8 cellular contexts compared by ENCODE assay signal in genomic region chr7:100429637-100430449, GRCh38. TPM values are rescaled to one million over a fixed set of nuclear protein-coding genes. Genes with fewer than 3 reads are reported as not detected.
DNase-seq lines count a peak whose midpoint lies in the region; ATAC-seq and TF ChIP-seq lines count a peak whose summit lies in the region.

MEPCE (plus strand) TSS chr7:100429831; CDS start chr7:100430019, 188 bp downstream.

- DNase-seq in COR-L47 (lab: John Stamatoyannopoulos, UW) = peak; percentile 97
- peak; percentile 99 for DNase-seq in HuH-7.5 (ENCODE audit: low spot score)
- DNase-seq in activated CD8-positive, alpha-beta memory T cell treated with anti-CD3 and anti-CD28 coated beads, Interleukin-2, amount 50 U/mL, for 4 hours = peak; percentile 97
- peak; percentile 95 for DNase-seq in stimulated activated CD8-positive, alpha-beta memory T cell treated with anti-CD3 and anti-CD28 coated beads, Interleukin-15, amount 100 ng/mL, for 1 hour (ENCODE audit: low read depth)

- H3K36me3 ChIP-seq in OCI-LY1 (ENCODE audit: insufficient read depth, low read length) = peaks cover 41% of the 10 kb centered on the region
- H3K36me3 ChIP-seq in mesodermal cell (ENCODE audit: control insufficient read depth, insufficient read depth, low read length) = peaks cover 44% of the 10 kb centered on the region

- WGBS in mesodermal cell (ENCODE audit: insufficient coverage in 2 of 2), 2 experiments = 0 to 1% methylated on average over 47 to 65 of the region's 94 CpGs

- H3F3A ChIP-seq in OCI-LY1 (ENCODE audit: insufficient read depth, low read length) = 0 out of 2 replicates have a peak, but pooled peaks cover 9% of the 10 kb centered on the region

- no peaks in the 10 kb centered on the region for H3K9me2 ChIP-seq in OCI-LY1 (ENCODE audit: low read depth, low read length)

- peak within 1 kb of the TSS; percentile 92 for H3K27ac ChIP-seq in OCI-LY1 (ENCODE audit: low read depth, low read length, poor library complexity, severe bottlenecking)
- H3K27ac ChIP-seq in mesodermal cell (ENCODE audit: low read depth, low read length, severe bottlenecking) = peak within 1 kb of the TSS; percentile 99

- peak; percentile 31 for ATAC-seq in GM21423 (IDR thresholded peaks at IDR 0.05; ENCODE audit: unreplicated experiment)

- H3K4me2 ChIP-seq in OCI-LY1 (ENCODE audit: low read length) = peak within 1 kb of the TSS; percentile 77

- in situ Hi-C loops in endometrial microvascular endothelial cells (cut with HindIII; ENCODE audit: inconsistent ontology term, low pct_unique_long_range_greater_than_20kb, low sequenced_read_pairs) = no loop called here

- H3K27me3 ChIP-seq in OCI-LY1 (ENCODE audit: insufficient read depth, low read length) = no peaks in the 10 kb centered on the region

- H3K4me3 ChIP-seq in OCI-LY1 (ENCODE audit: low read depth, low read length, poor library complexity, severe bottlenecking) (peak within 1 kb of the TSS; percentile 77), mesodermal cell (ENCODE audit: extremely low read depth, insufficient read depth, low read length, poor library complexity, severe bottlenecking) (peak within 1 kb of the TSS; percentile 78)

- H3K4me1 ChIP-seq in OCI-LY1 (ENCODE audit: insufficient read depth, low read length, severe bottlenecking) (peaks cover 48% of the 10 kb centered on the region), mesodermal cell (ENCODE audit: control insufficient read depth, insufficient read depth, low read length, poor library complexity, severe bottlenecking) (peaks cover 15% of the 10 kb centered on the region)

- H2AFZ ChIP-seq in OCI-LY1 (ENCODE audit: low read length) = no peak within 1 kb of the TSS

- no peaks in the 10 kb centered on the region for H4K20me1 ChIP-seq in OCI-LY1 (ENCODE audit: insufficient read depth, low read length)

- no peaks in the 10 kb centered on the region for H3K79me2 ChIP-seq in OCI-LY1 (ENCODE audit: insufficient read depth, low read length)

- H3K9ac ChIP-seq in OCI-LY1 (ENCODE audit: low read length) = peak within 1 kb of the TSS; percentile 95

- no peaks in the 10 kb centered on the region for H3K9me3 ChIP-seq in OCI-LY1 (ENCODE audit: low read length)
- H3K9me3 ChIP-seq in mesodermal cell (ENCODE audit: control insufficient read depth, low read length) = peaks cover 4% of the 10 kb centered on the region

- no peak for TF ChIP-seq CTCF in OCI-LY1 (IDR thresholded peaks at IDR 0.05; ENCODE audit: low read length)

RNA-seq across cellular contexts. Expression of gene MEPCE, which starts in this region (rescaled TPM):
- 45.5 TPM for total RNA-seq in endometrial microvascular endothelial cells (ENCODE audit: inconsistent ontology term)
- 26.0 TPM for polyA plus RNA-seq in mesodermal cell (2013, experiment 1 of 2)
- polyA plus RNA-seq in mesodermal cell (2013, experiment 2 of 2) = 26.0 TPM

Comparison
In these comparisons a context has a peak if more than half of its experiments do, and no peak if none do; other contexts are left out.
1. Peak in every context shown above with its lines: DNase-seq, ATAC-seq, H3K4me3 ChIP-seq and H3K27ac ChIP-seq.